ENCODE assay signal across 10 cellular contexts in the genomic region with DNA sequence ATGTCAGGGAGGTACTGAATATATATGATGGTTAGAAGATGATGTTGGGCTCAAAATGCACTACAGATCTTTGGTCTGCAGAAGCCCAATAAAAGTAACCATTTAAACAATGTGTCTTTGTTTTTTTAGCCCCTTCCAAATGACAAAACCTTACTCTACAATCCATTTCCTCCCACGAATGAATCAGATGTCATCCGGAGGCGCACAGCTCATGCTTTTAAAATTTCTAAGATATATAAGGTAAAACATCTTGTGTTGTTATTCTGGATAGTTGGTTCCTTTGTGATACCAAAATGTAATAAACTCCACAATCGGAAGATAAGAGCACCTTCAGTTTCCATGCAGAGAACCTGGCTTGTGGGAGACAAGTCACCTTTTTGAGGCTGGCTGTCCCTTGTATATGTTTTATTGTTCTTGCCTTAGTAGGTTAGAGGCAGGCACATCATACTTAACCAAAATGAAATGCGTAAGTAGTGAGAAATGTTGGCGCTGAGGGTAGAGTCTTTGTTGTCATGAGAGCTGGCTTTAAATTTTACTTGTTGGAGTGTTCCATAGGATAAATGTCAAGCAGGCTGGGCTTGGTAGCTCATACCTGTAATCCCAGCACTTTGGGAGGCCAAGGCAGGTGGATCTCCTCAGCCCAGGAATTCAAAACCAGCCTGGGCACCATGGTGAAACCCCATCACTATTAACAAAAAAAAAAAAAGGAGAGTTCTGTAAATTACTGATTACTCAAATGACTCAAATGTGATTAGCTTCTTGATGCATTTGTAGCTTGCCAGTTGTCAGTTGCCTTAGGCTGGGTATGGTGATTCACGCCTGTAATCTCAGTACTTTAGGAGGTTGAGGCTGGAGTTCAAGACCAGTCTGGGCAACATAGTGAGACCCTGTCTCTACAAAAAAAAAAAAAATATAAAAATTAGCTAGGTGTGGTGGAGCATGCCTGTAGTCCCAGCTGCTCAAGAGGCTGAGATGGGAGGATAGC. TPM values are rescaled to one million over a fixed set of nuclear protein-coding genes. Genes with fewer than 3 reads are reported as not detected.
A peak's percentile ranks its signal among the peaks of the same experiment; 100 is the strongest.
DNase-seq lines count a peak whose midpoint lies in the region; ATAC-seq and TF ChIP-seq lines count a peak whose summit lies in the region.
"Had no signal": no experiment of that assay in that cellular context is flagged by ENCODE, and none has a peak within 500 bp of the region (broad histone marks: within the 10 kb centered on the region; RNA-seq: fewer than 3 reads in every experiment).

No MANE protein-coding gene starts in this region.

- no peak for ATAC-seq in stimulated activated naive CD8-positive, alpha-beta T cell treated with anti-CD3 and anti-CD28 coated beads, Interleukin-15, Interleukin-2, amounts not matched to agents 100 U/mL and 50 U/mL, for 24 hours
- ATAC-seq in activated CD8-positive, alpha-beta T cell treated with anti-CD3 and anti-CD28 coated beads, Interleukin-2, amount 10 ng/mL, durations not matched to agents 7 days and 5 days: no peak

- POLR2A ChIA-PET in activated CD8-positive, alpha-beta T cell treated with anti-CD3 and anti-CD28 coated beads, Interleukin-2, amount 10 ng/mL, durations not matched to agents 7 days and 5 days (lab: Charles Lee): interaction anchor here (0.6 to 1.3 kb wide), 2 partner anchors 10 to 19 kb away, joined by 3 to 6 read pairs; partner anchors contain the start of gene SNTB2

- DNase-seq in stimulated activated naive CD8-positive, alpha-beta T cell treated with anti-CD3 and anti-CD28 coated beads, Interleukin-15, Interleukin-2, amounts not matched to agents 100 U/mL and 50 U/mL, for 24 hours: no peak
- no peak for DNase-seq in activated CD8-positive, alpha-beta T cell treated with anti-CD3 and anti-CD28 coated beads, Interleukin-2, amount 10 ng/mL, durations not matched to agents 7 days and 5 days
- peak; percentile 41 for DNase-seq in fibroblast of pulmonary artery (ENCODE audit: low read depth)
- DNase-seq in central memory CD4-positive, alpha-beta T cell: no peak
- DNase-seq in NCI-H1417 treated with DMSO at 0.1 percent for 48 hours (lab: John Stamatoyannopoulos, UW): no peak
- no peak for DNase-seq in HUDEP-2 (lab: John Stamatoyannopoulos, UW; ENCODE audit: unreplicated experiment in 76 of 76)
- no peak for DNase-seq in ureter (ENCODE audit: low spot score)

- peak overlapping the region; percentile 73 for H3K4me3 Mint-ChIP-seq in stimulated activated naive CD8-positive, alpha-beta T cell treated with anti-CD3 and anti-CD28 coated beads, Interleukin-15, Interleukin-2, amounts not matched to agents 100 ng/mL and 50 ng/mL, for 24 hours
- no peak overlapping the region for H3K4me3 Mint-ChIP-seq in activated CD8-positive, alpha-beta T cell treated with anti-CD3 and anti-CD28 coated beads, Interleukin-2, amount 10 ng/mL, durations not matched to agents 7 days and 5 days

- no peak overlapping the region for H3K4me3 ChIP-seq in fibroblast of pulmonary artery (replicated peaks; ENCODE audit: low read depth, low read length)
- H3K4me3 ChIP-seq: lung, SK-N-MC had no signal

- H3K4me1 Mint-ChIP-seq in stimulated activated naive CD8-positive, alpha-beta T cell treated with anti-CD3 and anti-CD28 coated beads, Interleukin-15, Interleukin-2, amounts not matched to agents 100 ng/mL and 50 ng/mL, for 24 hours (ENCODE audit: low read depth): peaks cover 66% of the 10 kb centered on the region
- H3K4me1 Mint-ChIP-seq in activated CD8-positive, alpha-beta T cell treated with anti-CD3 and anti-CD28 coated beads, Interleukin-2, amount 10 ng/mL, durations not matched to agents 7 days and 5 days (ENCODE audit: low read depth): peaks cover 27% of the 10 kb centered on the region

- no peaks in the 10 kb centered on the region for H3K27me3 Mint-ChIP-seq in stimulated activated naive CD8-positive, alpha-beta T cell treated with anti-CD3 and anti-CD28 coated beads, Interleukin-15, Interleukin-2, amounts not matched to agents 100 ng/mL and 50 ng/mL, for 24 hours
- no peaks in the 10 kb centered on the region for H3K27me3 Mint-ChIP-seq in activated CD8-positive, alpha-beta T cell treated with anti-CD3 and anti-CD28 coated beads, Interleukin-2, amount 10 ng/mL, durations not matched to agents 7 days and 5 days (ENCODE audit: low read depth)

- H3K9me3 Mint-ChIP-seq in stimulated activated naive CD8-positive, alpha-beta T cell treated with anti-CD3 and anti-CD28 coated beads, Interleukin-15, Interleukin-2, amounts not matched to agents 100 ng/mL and 50 ng/mL, for 24 hours: no peaks in the 10 kb centered on the region
- no peaks in the 10 kb centered on the region for H3K9me3 Mint-ChIP-seq in activated CD8-positive, alpha-beta T cell treated with anti-CD3 and anti-CD28 coated beads, Interleukin-2, amount 10 ng/mL, durations not matched to agents 7 days and 5 days (ENCODE audit: insufficient read depth)

- H3K27ac Mint-ChIP-seq in stimulated activated naive CD8-positive, alpha-beta T cell treated with anti-CD3 and anti-CD28 coated beads, Interleukin-15, Interleukin-2, amounts not matched to agents 100 ng/mL and 50 ng/mL, for 24 hours: peak overlapping the region; percentile 92
- peak overlapping the region; percentile 78 for H3K27ac Mint-ChIP-seq in activated CD8-positive, alpha-beta T cell treated with anti-CD3 and anti-CD28 coated beads, Interleukin-2, amount 10 ng/mL, durations not matched to agents 7 days and 5 days

- CTCF ChIA-PET in activated CD8-positive, alpha-beta T cell treated with anti-CD3 and anti-CD28 coated beads, Interleukin-2, amount 10 ng/mL, durations not matched to agents 7 days and 5 days (lab: Charles Lee): interaction anchor here (0.8 to 5.8 kb wide), 13 partner anchors 10 to 162 kb away, joined by 3 to 39 read pairs (median 4); partner anchors contain the start of genes PDF and SNTB2

- no peak for TF ChIP-seq CTCF in fibroblast of pulmonary artery (IDR thresholded peaks at IDR 0.05; ENCODE audit: low read length, missing control alignments)

- peaks cover 82% of the 10 kb centered on the region for H3K36me3 Mint-ChIP-seq in stimulated activated naive CD8-positive, alpha-beta T cell treated with anti-CD3 and anti-CD28 coated beads, Interleukin-15, Interleukin-2, amounts not matched to agents 100 ng/mL and 50 ng/mL, for 24 hours (ENCODE audit: low read depth)
- H3K36me3 Mint-ChIP-seq in activated CD8-positive, alpha-beta T cell treated with anti-CD3 and anti-CD28 coated beads, Interleukin-2, amount 10 ng/mL, durations not matched to agents 7 days and 5 days (ENCODE audit: low read depth): peaks cover 51% of the 10 kb centered on the region

RNA-seq across cellular contexts. Expression of gene SNTB2, which starts 19.7 kb away (rescaled TPM):
- total RNA-seq in activated CD8-positive, alpha-beta T cell treated with anti-CD3 and anti-CD28 coated beads, Interleukin-2, amount 10 ng/mL, durations not matched to agents 7 days and 5 days: 10 to 100 TPM; 24.3 to 25.5 TPM
- 45.7 TPM for total RNA-seq in ureter

RNA-seq across cellular contexts. Expression of gene UTP4, which starts 34.8 kb away (rescaled TPM):
- total RNA-seq in activated CD8-positive, alpha-beta T cell treated with anti-CD3 and anti-CD28 coated beads, Interleukin-2, amount 10 ng/mL, durations not matched to agents 7 days and 5 days: 10 to 100 TPM; 56.3 to 59.7 TPM
- total RNA-seq in ureter: 47.4 TPM

RNA-seq across cellular contexts. Expression of gene CHTF8, which starts 34.9 kb away (rescaled TPM):
- 100 to 1,000 TPM; 132 to 143 TPM for total RNA-seq in activated CD8-positive, alpha-beta T cell treated with anti-CD3 and anti-CD28 coated beads, Interleukin-2, amount 10 ng/mL, durations not matched to agents 7 days and 5 days
- 133 TPM for total RNA-seq in ureter
